In the genomic region with DNA sequence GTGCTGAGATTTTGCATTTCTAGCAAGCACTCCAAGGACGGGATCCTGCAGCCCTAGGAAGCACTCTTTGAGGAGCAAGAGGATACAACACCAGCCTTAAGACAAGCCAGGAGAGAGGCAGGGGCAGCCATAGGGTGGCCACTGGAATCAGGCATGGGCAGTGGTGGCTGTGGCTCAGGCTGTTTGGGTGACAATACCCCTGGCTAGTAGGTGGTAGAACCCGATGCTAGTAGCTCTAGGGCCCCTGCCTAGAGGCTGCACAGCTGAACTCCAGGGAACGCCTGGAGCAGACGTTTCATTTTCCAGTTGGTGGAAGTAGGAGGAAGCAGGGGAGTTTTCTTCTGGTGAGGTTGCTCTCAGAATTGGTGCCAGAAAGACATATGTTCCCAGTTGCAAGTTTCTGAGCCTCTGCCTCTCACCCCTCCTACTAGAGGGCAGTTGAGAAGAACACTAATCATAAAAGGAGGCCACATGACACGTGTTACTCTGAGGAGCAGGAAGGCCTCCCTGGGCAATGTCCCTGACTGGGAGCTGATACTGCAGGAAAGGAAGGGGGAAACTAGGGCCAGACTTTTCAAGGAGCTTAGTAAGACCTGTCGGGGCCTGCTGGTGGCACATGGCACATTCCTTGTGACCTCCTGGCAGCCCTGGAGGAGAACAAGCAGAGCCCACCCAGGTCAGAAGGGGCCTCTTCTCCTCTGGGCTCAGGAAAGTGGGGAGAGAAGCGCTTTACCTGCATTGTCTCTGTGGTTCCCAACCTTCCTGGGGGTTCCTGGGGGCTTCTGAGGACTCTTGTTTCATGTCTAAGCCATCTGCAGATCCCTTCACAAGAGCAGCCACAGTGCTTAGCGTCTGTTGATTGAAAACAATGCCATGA, we compare ENCODE assay signal across 19 cellular contexts. TPM values are rescaled to one million over a fixed set of nuclear protein-coding genes. Genes with fewer than 3 reads are reported as not detected.
DNase-seq lines count a peak whose midpoint lies in the region; FAIRE-seq and TF ChIP-seq lines count a peak whose summit lies in the region.
"Had no signal": no experiment of that assay in that cellular context is flagged by ENCODE, and none has a peak within 500 bp of the region (broad histone marks: within the 10 kb centered on the region; RNA-seq: fewer than 3 reads in every experiment).

No MANE protein-coding gene starts in this region.

- H3K4me3 ChIP-seq in choroid plexus epithelial cell (ENCODE audit: low read depth, low read length), result no peak overlapping the region
- no peak overlapping the region for H3K4me3 ChIP-seq in esophagus muscularis mucosa
- H3K4me3 ChIP-seq in HAP-1, result no peak overlapping the region
- H3K4me3 ChIP-seq: coronary artery, left lung, right atrium auricular region, thoracic aorta had no signal

- H3K36me3 ChIP-seq in esophagus muscularis mucosa, result no peaks in the 10 kb centered on the region
- no peaks in the 10 kb centered on the region for H3K36me3 ChIP-seq in HAP-1 (replicated peaks)
- H3K36me3 ChIP-seq: BE2C, left lung, right atrium auricular region, thoracic aorta had no signal

- TF ChIP-seq CTCF in choroid plexus epithelial cell (conservative IDR thresholded peaks at IDR 0.05; ENCODE audit: low read depth, low read length) (no peak), esophagus muscularis mucosa (IDR thresholded peaks at IDR 0.05) (no peak)

- in situ Hi-C loops in HAP-1 (cut with MboI; ENCODE audit: low sequenced_read_pairs), result loop anchor here (10.0 kb wide), 1 partner anchor 217 kb away; a partner anchor contains a TSS

- H3K27ac ChIP-seq in esophagus muscularis mucosa (replicated peaks in 1 of 4), result no peak overlapping the region
- H3K27ac ChIP-seq: 22Rv1, coronary artery, left lung, right atrium auricular region, SK-N-MC, thoracic aorta had no signal

- WGBS in esophagus muscularis mucosa, result 78% methylated on average over 7 of the region's 8 CpGs

- no peak for TF ChIP-seq EP300 in esophagus muscularis mucosa (IDR thresholded peaks at IDR 0.05)

- peak; percentile 38 for DNase-seq in activated CD8-positive, alpha-beta memory T cell treated with anti-CD3 and anti-CD28 coated beads for 24 hours
- no peak for DNase-seq in activated CD8-positive, alpha-beta memory T cell treated with anti-CD3 and anti-CD28 coated beads, Interleukin-2, amount 50 U/mL, for 4 hours
- DNase-seq in choroid plexus epithelial cell (ENCODE audit: low read depth) (peak; percentile 20), left kidney (ENCODE audit: low read depth, low spot score) (peak; percentile 36), esophagus muscularis mucosa (ENCODE audit: extremely low spot score) (no peak), HAP-1 (ENCODE audit: low spot score in 2 of 2) (no peak), D341Med (ENCODE audit: low spot score) (no peak), H54 (ENCODE audit: insufficient read length, low spot score) (no peak)

- no peaks in the 10 kb centered on the region for H3K9me3 ChIP-seq in esophagus muscularis mucosa
- no peaks in the 10 kb centered on the region for H3K9me3 ChIP-seq in HAP-1
- H3K9me3 ChIP-seq: BE2C, left lung, right atrium auricular region, thoracic aorta had no signal

- FAIRE-seq in H54 (lab: Jason Lieb, UNC), result no peak
- FAIRE-seq: RCC 7860 had no signal

- H3K4me1 ChIP-seq in esophagus muscularis mucosa, result peaks cover 0 to 6% (median 0%) of the 10 kb centered on the region in 4 donors
- no peaks in the 10 kb centered on the region for H3K4me1 ChIP-seq in HAP-1
- H3K4me1 ChIP-seq: left lung, right atrium auricular region had no signal

- intact Hi-C loops in esophagus muscularis mucosa (cut with DNase I), result loop anchor here (2.0 to 10.0 kb wide), 2 partner anchors 203 to 225 kb away; no protein-coding TSS in a partner anchor

- H3K27me3 ChIP-seq in esophagus muscularis mucosa (peaks cover 0 to 15% (median 0%) of the 10 kb centered on the region in 4 donors), HAP-1 (ENCODE audit: low read depth) (peaks cover 9% of the 10 kb centered on the region; the same call in 1 of the 2 replicates)
- H3K27me3 ChIP-seq: right atrium auricular region had no signal

- TF ChIP-seq POLR2A in esophagus muscularis mucosa (IDR thresholded peaks at IDR 0.05; ENCODE audit: low read depth) (no peak), H54 (IDR thresholded peaks at IDR 0.05; ENCODE audit: low read depth, low read length) (no peak)

RNA-seq across cellular contexts. Expression of a gene that starts 56.6 kb away (rescaled TPM):
- under 1 TPM in 2 of 4 donors, not detected in 2; 0.13 to 0.17 TPM for total RNA-seq in esophagus muscularis mucosa
- total RNA-seq: activated CD8-positive, alpha-beta T cell treated with anti-CD3 and anti-CD28 coated beads for 36 hours; activated naive CD4-positive, alpha-beta T cell treated with anti-CD3 and anti-CD28 coated beads, Interleukin-2, amount 50 U/mL, for 72 hours; endothelial cell of umbilical vein; left lung; right atrium auricular region; thoracic aorta had no signal

Comparison
In these comparisons a context has a peak if more than half of its experiments do, and no peak if none do; other contexts are left out.
1. DNase-seq: peak in activated CD8-positive, alpha-beta memory T cell treated with anti-CD3 and anti-CD28 coated beads for 24 hours (single experiment), choroid plexus epithelial cell (single experiment) and left kidney (single experiment); none in activated CD8-positive, alpha-beta memory T cell treated with anti-CD3 and anti-CD28 coated beads, Interleukin-2, amount 50 U/mL, for 4 hours (single experiment), esophagus muscularis mucosa (single experiment), HAP-1 (0 of 2), D341Med (single experiment) and H54 (single experiment).